In the genomic region with DNA sequence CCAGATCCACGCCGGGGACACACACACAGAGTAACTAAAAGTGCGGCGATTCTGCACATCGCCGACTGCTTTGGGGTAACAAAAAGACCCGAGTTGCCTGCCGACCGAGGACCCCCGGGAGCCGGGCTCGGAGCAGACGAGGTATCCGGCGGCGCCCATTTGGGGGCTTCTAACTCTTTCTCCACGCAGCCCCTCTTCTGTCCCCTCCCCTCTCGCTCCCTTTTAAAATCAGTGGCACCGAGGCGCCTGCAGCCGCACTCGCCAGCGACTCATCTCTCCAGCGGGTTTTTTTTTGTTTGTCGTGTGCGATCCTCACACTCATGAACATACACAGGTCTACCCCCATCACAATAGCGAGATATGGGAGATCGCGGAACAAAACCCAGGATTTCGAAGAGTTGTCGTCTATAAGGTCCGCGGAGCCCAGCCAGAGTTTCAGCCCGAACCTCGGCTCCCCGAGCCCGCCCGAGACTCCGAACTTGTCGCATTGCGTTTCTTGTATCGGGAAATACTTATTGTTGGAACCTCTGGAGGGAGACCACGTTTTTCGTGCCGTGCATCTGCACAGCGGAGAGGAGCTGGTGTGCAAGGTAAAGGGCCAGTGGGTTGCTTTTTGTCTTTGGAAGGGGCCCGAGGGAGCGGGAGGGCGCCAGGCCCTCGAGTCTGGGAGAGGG, we compare ENCODE assay signal across 8 cellular contexts. TPM values are rescaled to one million over a fixed set of nuclear protein-coding genes. Genes with fewer than 3 reads are reported as not detected.
DNase-seq lines count a peak whose midpoint lies in the region; ATAC-seq and TF ChIP-seq lines count a peak whose summit lies in the region.

No MANE protein-coding gene starts in this region.

- H3K27ac ChIP-seq in SJSA1 (peak overlapping the region; percentile 67; the same call in 1 of the 2 replicates), layer of hippocampus (ENCODE audit: low read depth, low read length) (peak overlapping the region; percentile 72)

- H3K4me1 Mint-ChIP-seq in MCF 10A (ENCODE audit: insufficient read depth, unreplicated experiment) = peaks cover 45% of the 10 kb centered on the region

- intact Hi-C loops in Right ventricle myocardium inferior (cut with DNase I) = loop anchor here (1.0 to 10.0 kb wide), 7 partner anchors 101 to 763 kb away; no protein-coding TSS in a partner anchor
- intact Hi-C loops in cardiac septum (cut with DNase I) = loop anchor here (1.0 to 5.0 kb wide), 10 partner anchors 79 to 887 kb away; no protein-coding TSS in a partner anchor
- intact Hi-C loops in MCF 10A (cut with micrococcal nuclease) = loop anchor here (1.0 to 10.0 kb wide), 13 partner anchors 96 to 888 kb away; no protein-coding TSS in a partner anchor

- CTCF ChIA-PET in MCF 10A (lab: Yijun Ruan, JAX) = interaction anchor here (0.6 to 4.2 kb wide), 20 partner anchors 12 to 888 kb away, joined by 3 to 58 read pairs (median 4); no protein-coding TSS in a partner anchor

- ATAC-seq in Right ventricle myocardium inferior = no peak
- no peak for ATAC-seq in HG02840 (IDR thresholded peaks at IDR 0.05; ENCODE audit: low FRiP score, unreplicated experiment)

- H3K4me3 Mint-ChIP-seq in MCF 10A (ENCODE audit: unreplicated experiment) = peak overlapping the region; percentile 95

- H3K4me1 ChIP-seq in SJSA1 (replicated peaks) = peaks cover 57% of the 10 kb centered on the region

- DNase-seq in Right ventricle myocardium inferior (ENCODE audit: missing footprints) (peak; percentile 72), cardiac septum (ENCODE audit: low spot score) (no peak), SJSA1 (ENCODE audit: low read depth in 1 of 2, low spot score in 2 of 2) (peak in 1 of 2 experiments; percentile 68), MCF 10A (ENCODE audit: unreplicated experiment) (peak; percentile 60), CD1c-positive myeloid dendritic cell (ENCODE audit: extremely low spot score) (no peak)
- peak; percentile 27 for DNase-seq in stimulated activated CD8-positive, alpha-beta memory T cell treated with anti-CD3 and anti-CD28 coated beads, Interleukin-12 subunit alpha, Interleukin-12 subunit beta, amount 100 ng/mL, for 4 hours (ENCODE audit: low read depth)

- H3K9me3 Mint-ChIP-seq in MCF 10A (ENCODE audit: unreplicated experiment) = no peaks in the 10 kb centered on the region

- POLR2A ChIA-PET in MCF 10A (lab: Yijun Ruan, JAX) = interaction anchor here (0.6 to 4.4 kb wide), 27 partner anchors 15 to 894 kb away, joined by 3 to 44 read pairs (median 4); no protein-coding TSS in a partner anchor

- peak overlapping the region; percentile 79 for H3K4me3 ChIP-seq in SJSA1

- no peaks in the 10 kb centered on the region for H3K27me3 ChIP-seq in SJSA1 (replicated peaks)
- no peaks in the 10 kb centered on the region for H3K27me3 ChIP-seq in layer of hippocampus (ENCODE audit: control insufficient read depth, insufficient read depth, low read length)

- no peak for TF ChIP-seq CTCF in MCF 10A (IDR thresholded peaks at IDR 0.05; ENCODE audit: unreplicated experiment)

- no peaks in the 10 kb centered on the region for H3K36me3 Mint-ChIP-seq in MCF 10A (ENCODE audit: insufficient read depth, unreplicated experiment)

- peaks cover 10% of the 10 kb centered on the region for H3K36me3 ChIP-seq in SJSA1

- H3K9me3 ChIP-seq in SJSA1 (replicated peaks) = no peaks in the 10 kb centered on the region

- peak overlapping the region; percentile 85 for H3K27ac Mint-ChIP-seq in MCF 10A (ENCODE audit: low read depth, unreplicated experiment)

- no peaks in the 10 kb centered on the region for H3K27me3 Mint-ChIP-seq in MCF 10A (ENCODE audit: insufficient read depth, unreplicated experiment)

- no TSS peak for BruUV-seq in MCF 10A (replicated peaks; lab: Mats Ljungman, UMichigan)

RNA-seq across cellular contexts. Expression of gene TRIB2, which starts 1.4 kb away (rescaled TPM):
- total RNA-seq in Right ventricle myocardium inferior = 33.4 TPM
- 49.9 TPM for total RNA-seq in cardiac septum
- total RNA-seq in SJSA1 (2014; rRNA removed; shearing (Covaris generic)) = 16.4 and 36.9 TPM in 2 replicates
- total RNA-seq in MCF 10A (2022) = 12.9 and 14.3 TPM in 2 replicates

Comparison
In these comparisons a context has a peak if more than half of its experiments do, and no peak if none do; other contexts are left out.
1. DNase-seq: peak in Right ventricle myocardium inferior (single experiment), MCF 10A (single experiment) and stimulated activated CD8-positive, alpha-beta memory T cell treated with anti-CD3 and anti-CD28 coated beads, Interleukin-12 subunit alpha, Interleukin-12 subunit beta, amount 100 ng/mL, for 4 hours (single experiment); none in cardiac septum (single experiment) and CD1c-positive myeloid dendritic cell (single experiment).